Comparison of ENCODE assay signal across 8 cellular contexts in the genomic region with DNA sequence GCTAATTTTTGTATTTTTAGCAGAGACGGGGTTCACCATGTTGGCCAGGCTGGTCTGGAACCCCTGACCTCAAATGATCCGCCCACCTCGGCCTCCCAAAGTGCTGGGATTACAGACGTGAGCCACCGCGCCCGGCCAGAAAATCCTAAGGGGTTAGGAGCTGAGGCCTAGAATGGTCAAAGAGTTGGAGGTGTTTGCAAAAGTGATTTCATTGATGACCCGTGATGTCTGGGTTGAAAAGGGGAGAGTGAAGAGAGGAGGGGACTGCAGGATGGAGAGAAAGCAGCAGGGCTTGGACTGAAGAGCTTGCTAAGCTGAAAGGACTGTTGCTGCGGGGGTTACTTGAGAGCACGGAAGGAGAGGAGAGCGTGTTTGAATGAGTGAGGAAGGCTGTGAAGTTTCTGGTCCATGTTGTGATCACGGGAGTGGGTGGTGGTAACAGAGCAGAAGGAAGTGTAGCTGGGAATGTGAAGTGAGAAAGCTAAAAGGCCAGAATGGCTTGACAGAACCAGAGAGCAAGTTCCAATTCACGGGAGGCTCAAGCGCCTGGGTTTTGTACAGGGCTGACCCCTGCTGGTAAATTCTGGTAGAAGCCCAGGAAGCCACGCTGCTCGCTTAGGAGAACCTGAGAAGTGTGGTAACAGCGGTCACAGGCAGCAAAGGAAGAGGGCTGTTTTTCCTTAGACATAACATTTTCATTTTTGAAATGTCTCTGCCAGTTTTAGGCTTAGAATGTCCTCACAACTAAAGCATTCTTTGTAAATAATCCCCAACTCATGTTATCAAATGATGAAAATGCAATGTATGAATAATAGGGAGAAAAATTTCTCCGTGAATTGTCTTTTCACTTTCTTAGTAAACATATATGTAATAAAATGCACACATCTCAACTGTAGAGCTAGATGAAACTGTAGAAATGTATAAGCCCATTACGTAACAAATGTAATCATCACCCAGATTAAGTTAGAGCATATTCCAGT. TPM values are rescaled to one million over a fixed set of nuclear protein-coding genes. Genes with fewer than 3 reads are reported as not detected.
A peak's percentile ranks its signal among the peaks of the same experiment; 100 is the strongest.
DNase-seq lines count a peak whose midpoint lies in the region; ATAC-seq and TF ChIP-seq lines count a peak whose summit lies in the region.

No MANE protein-coding gene starts in this region.

- peaks cover 0 to 13% (median 9%) of the 10 kb centered on the region in 6 donors for H3K4me1 ChIP-seq in spleen

- H3K27me3 ChIP-seq in spleen (replicated peaks in 1 of 7): no peaks in the 10 kb centered on the region

- DNase-seq in ELF-1 (ENCODE audit: low read depth, low spot score) (peak; percentile 91), HEK293T (ENCODE audit: extremely low spot score) (peak; percentile 84), NCI-H2029 (lab: John Stamatoyannopoulos, UW) (peak; percentile 24), T47D (ENCODE audit: low read depth in 1 of 2, low spot score in 1 of 2) (peak; percentile 71 to 74), iPS-NIHi7 (ENCODE audit: extremely low spot score) (peak; percentile 91), spleen (peak; percentile 88)

- H3K4me3 ChIP-seq in spleen: no peak overlapping the region

- TF ChIP-seq CTCF in VCaP (conservative IDR thresholded peaks at IDR 0.05): peak; percentile 95
- TF ChIP-seq CTCF in spleen (IDR thresholded peaks at IDR 0.05 in 8 of 11, conservative IDR thresholded peaks at IDR 0.05 in 3 of 11): peak; percentile 49 to 87 (median 80)

- intact Hi-C loops in spleen (cut with DNase I; ENCODE audit: low total_unique reads): no loop called here

- no peak for ATAC-seq in GM19324 (IDR thresholded peaks at IDR 0.05; ENCODE audit: low FRiP score, unreplicated experiment)

- H3K36me3 ChIP-seq in spleen: no peaks in the 10 kb centered on the region

- H3K27ac ChIP-seq in VCaP (no peak overlapping the region), spleen (no peak overlapping the region)

- WGBS in spleen, 5 donors: 55 to 63% (median 57%) methylated on average over 19 of the region's 19 CpGs

- in situ Hi-C loops in T47D (cut with HindIII; ENCODE audit: low pct_unique_long_range_greater_than_20kb, low sequenced_read_pairs): no loop called here

- H3K9me3 ChIP-seq in spleen: no peaks in the 10 kb centered on the region

- TF ChIP-seq POLR2A in spleen (IDR thresholded peaks at IDR 0.05): no peak

- CTCF ChIA-PET in HEK293T (lab: Yijun Ruan, JAX): interaction anchor here (0.6 to 1.6 kb wide), 9 partner anchors 9 to 1313 kb away, joined by 3 to 9 read pairs (median 5); no protein-coding TSS in a partner anchor

- POLR2A ChIA-PET in HEK293T (lab: Yijun Ruan, JAX): no interaction called here

TF ChIP-seq in HEK293T, 16 proteins besides CTCF, POLR2A, EP300 and RAD21:
- TF ChIP-seq HDGF (IDR thresholded peaks at IDR 0.05; ENCODE audit: borderline replicate concordance) (no peak), LEF1 (IDR thresholded peaks at IDR 0.05; ENCODE audit: borderline replicate concordance) (no peak)

RNA-seq across cellular contexts. Expression of gene ACTR2, which starts 40.5 kb away (rescaled TPM):
- total RNA-seq in spleen: 100 to 1,000 TPM; 172 to 348 (median 338) TPM
- 100 to 1,000 TPM; 106 to 146 (median 130) TPM for polyA plus RNA-seq in spleen

RNA-seq across cellular contexts. Expression of gene RAB1A, which starts 57.3 kb away (rescaled TPM):
- 100 to 1,000 TPM in 2 of 7 donors, 10 to 100 TPM in 5; 83.9 to 101 (median 92.0) TPM for total RNA-seq in spleen
- 10 to 100 TPM; 47.7 to 83.0 (median 63.5) TPM for polyA plus RNA-seq in spleen

Comparison
In these comparisons a context has a peak if more than half of its experiments do, and no peak if none do; other contexts are left out.
1. DNase-seq: peak in every context shown above with its lines; median percentile 91 in ELF-1; 91 in iPS-NIHi7; 88 in spleen; 84 in HEK293T; 72 in T47D; 24 in NCI-H2029.